ENCODE assay signal across 8 cellular contexts in genomic region chr6:2633763-2634150, GRCh38.
DNase-seq lines count a peak whose midpoint lies in the region; ATAC-seq and TF ChIP-seq lines count a peak whose summit lies in the region.

No MANE protein-coding gene starts in this region.

- no peak for DNase-seq in H9
- DNase-seq in adipocyte (ENCODE audit: low read depth): no peak
- no peak for DNase-seq in ecto neural progenitor cell (ENCODE audit: low spot score)

- H3K23ac ChIP-seq in H9 (ENCODE audit: insufficient read length, low read depth, low read length): no peak overlapping the region

- H4K91ac ChIP-seq in H9 (ENCODE audit: insufficient read length, low read depth, low read length): no peak overlapping the region

- peaks cover 25 to 26% of the 10 kb centered on the region in 2 experiments for H3K4me1 Mint-ChIP-seq in H9

- H4K5ac ChIP-seq in H9 (ENCODE audit: insufficient read length, low read depth, low read length): no peak overlapping the region

- peak overlapping the region; percentile 25 for H3K4me2 ChIP-seq in H9 (ENCODE audit: insufficient read depth, insufficient read length, low read length)

- H3K56ac ChIP-seq in H9 (ENCODE audit: insufficient read length, low read depth, low read length): no peak overlapping the region

- H3K4me3 ChIP-seq in adipocyte (ENCODE audit: low read length) (peak overlapping the region; percentile 78), iPS-18a (ENCODE audit: low read length) (peak overlapping the region; percentile 54), skin epidermis (peak overlapping the region; percentile 35 to 50 (median 41))

- H3K79me1 ChIP-seq in H9 (ENCODE audit: insufficient read depth, low read depth, low read length, poor library complexity, severe bottlenecking): no peaks in the 10 kb centered on the region

- no peak overlapping the region for H2BK12ac ChIP-seq in H9 (ENCODE audit: insufficient read length, low read depth, low read length)

- TF ChIP-seq CTCF in H9 (conservative IDR thresholded peaks at IDR 0.05): no peak

- H3K79me2 ChIP-seq in H9 (ENCODE audit: insufficient read depth, low read length): no peaks in the 10 kb centered on the region

- H2AK5ac ChIP-seq in H9 (ENCODE audit: insufficient read length, low read length): no peak overlapping the region

- H3K27me3 Mint-ChIP-seq in H9 (ENCODE audit: low read depth): peaks cover 28% of the 10 kb centered on the region

- no peak overlapping the region for H3K27ac ChIP-seq in H9 (ENCODE audit: insufficient read length, low read depth, low read length)
- no peak overlapping the region for H3K27ac ChIP-seq in iPS-18a (ENCODE audit: low read length)
- peak overlapping the region; percentile 48 to 86 (median 76) for H3K27ac ChIP-seq in skin epidermis

- H3K36me3 Mint-ChIP-seq in H9 (ENCODE audit: insufficient read depth in 1 of 3, low read depth in 3 of 3): peaks cover 6 to 16% (median 7%) of the 10 kb centered on the region in 3 experiments; a peak in 5 of 7 replicates

- H3K9me3 ChIP-seq in H9 (ENCODE audit: control insufficient read depth, low read depth, low read length) (no peaks in the 10 kb centered on the region), adipocyte (ENCODE audit: control insufficient read depth, low read length) (no peaks in the 10 kb centered on the region), iPS-18a (ENCODE audit: control insufficient read depth, low read depth, low read length) (no peaks in the 10 kb centered on the region)

- no peaks in the 10 kb centered on the region for H3K36me3 ChIP-seq in adipocyte (ENCODE audit: control insufficient read depth, insufficient read depth, low read length, severe bottlenecking)
- no peaks in the 10 kb centered on the region for H3K36me3 ChIP-seq in iPS-18a (ENCODE audit: control insufficient read depth, low read depth, low read length)

- H3K14ac ChIP-seq in H9 (ENCODE audit: insufficient read depth, low read length): no peak overlapping the region

- H3K9me3 Mint-ChIP-seq in H9: no peaks in the 10 kb centered on the region; a peak in 1 of 5 replicates

- H2AFZ ChIP-seq in H9 (ENCODE audit: low read length): no peak overlapping the region

- no peaks in the 10 kb centered on the region for H4K20me1 ChIP-seq in H9 (ENCODE audit: control insufficient read depth, insufficient read depth, insufficient read length)

- no peaks in the 10 kb centered on the region; the same call in 1 of the 2 replicates for H3K27me3 ChIP-seq in H9 (ENCODE audit: insufficient read depth, low read length)
- H3K27me3 ChIP-seq in adipocyte (replicated peaks; ENCODE audit: control insufficient read depth, insufficient read depth, low read length): peaks cover 4% of the 10 kb centered on the region
- H3K27me3 ChIP-seq in iPS-18a (ENCODE audit: control insufficient read depth, insufficient read depth, low read length): peaks cover 18% of the 10 kb centered on the region

- H3K27ac Mint-ChIP-seq in H9: peak overlapping the region in 1 of 3 experiments; percentile 74; a peak in 1 of 7 replicates

- H2BK15ac ChIP-seq in H9 (ENCODE audit: low read depth, low read length): no peak overlapping the region

- no peak overlapping the region for H4K8ac ChIP-seq in H9 (replicated peaks; ENCODE audit: insufficient read length, low read depth, low read length)

- no peak for ATAC-seq in HG02885 (IDR thresholded peaks at IDR 0.05; ENCODE audit: poor library complexity, unreplicated experiment)
- ATAC-seq in HG03139 (IDR thresholded peaks at IDR 0.05; ENCODE audit: unreplicated experiment): no peak
- no peak for ATAC-seq in GM21423 (IDR thresholded peaks at IDR 0.05; ENCODE audit: unreplicated experiment)

- no peak overlapping the region for H2BK20ac ChIP-seq in H9 (ENCODE audit: low read depth, low read length, poor library complexity, severe bottlenecking)

- no peak overlapping the region for H2BK5ac ChIP-seq in H9 (ENCODE audit: insufficient read length, low read length)

- H3T11ph ChIP-seq in H9 (ENCODE audit: low read length): no peak overlapping the region

- WGBS in H9 (ENCODE audit: extremely low coverage, insufficient read length, low lambda C conversion rate): no CpG with 5 or more reads among the region's 15 CpGs

- no peak overlapping the region for H3K9ac ChIP-seq in H9 (ENCODE audit: extremely low read depth, insufficient read length, low read length)
- H3K9ac ChIP-seq in adipocyte (ENCODE audit: low read length): peak overlapping the region; percentile 66
- peak overlapping the region; percentile 50 for H3K9ac ChIP-seq in iPS-18a (ENCODE audit: low read length)

- H3K4me1 ChIP-seq in H9 (ENCODE audit: insufficient read depth, low read length) (no peaks in the 10 kb centered on the region), adipocyte (ENCODE audit: control insufficient read depth, insufficient read depth, low read length) (peaks cover 18% of the 10 kb centered on the region), iPS-18a (ENCODE audit: control insufficient read depth, low read depth, low read length) (peaks cover 16% of the 10 kb centered on the region)

- H3K4me3 Mint-ChIP-seq in H9: peak overlapping the region; percentile 54 to 66

- H3K18ac ChIP-seq in H9 (ENCODE audit: insufficient read length, low read depth, low read length): no peak overlapping the region

- no peak overlapping the region for H3K4ac ChIP-seq in H9 (ENCODE audit: low read depth, low read length)

- no peak overlapping the region for H2BK120ac ChIP-seq in H9 (ENCODE audit: low read depth, low read length, poor library complexity, severe bottlenecking)

- H3K23me2 ChIP-seq in H9 (ENCODE audit: insufficient read length, low read depth, low read length, poor library complexity, severe bottlenecking): no peaks in the 10 kb centered on the region

Comparison
In these comparisons a context has a peak if more than half of its experiments do, and no peak if none do; other contexts are left out.
1. H3K27ac ChIP-seq: peak in skin epidermis (21 of 21); none in H9 (single experiment) and iPS-18a (single experiment).
2. Peak in every context shown above with its lines, with median percentiles within 50 percentile points of each other: H3K4me3 ChIP-seq.